21 cellular contexts compared by ENCODE assay signal in the genomic region with DNA sequence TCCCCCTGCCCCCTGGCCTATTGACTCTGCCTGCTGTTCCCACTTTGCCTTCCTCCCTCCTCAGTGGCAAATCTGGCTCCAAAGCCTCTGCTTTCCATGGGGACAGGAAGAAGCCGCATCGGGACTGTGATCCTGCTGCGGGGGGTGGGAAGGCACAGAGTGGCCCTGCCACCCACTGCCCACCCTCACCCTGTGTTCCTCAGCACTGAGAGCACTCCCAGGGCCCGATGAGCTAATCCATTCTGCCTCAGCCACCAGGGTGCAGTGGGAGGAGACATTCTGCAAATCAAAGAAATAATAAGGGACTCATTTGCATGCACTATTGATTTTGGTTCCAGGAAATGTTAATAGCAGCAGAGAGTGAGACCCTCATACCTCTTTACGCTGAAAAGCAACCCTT.
"Had no signal": no experiment of that assay in that cellular context is flagged by ENCODE, and none has a peak within 500 bp of the region (broad histone marks: within the 10 kb centered on the region; RNA-seq: fewer than 3 reads in every experiment).

No MANE protein-coding gene starts in this region.

- H3K36me3 ChIP-seq: gastroesophageal sphincter, neutrophil, pancreas, sigmoid colon, stomach had no signal

- DNase-seq: activated B cell treated with CpG ODN at 0.5 μM for 24 hours; activated CD4-positive, alpha-beta T cell treated with anti-CD3 and anti-CD28 coated beads for 4 hours; activated CD8-positive, alpha-beta T cell treated with anti-CD3 and anti-CD28 coated beads for 36 hours; activated naive CD4-positive, alpha-beta T cell treated with anti-CD3 and anti-CD28 coated beads for 36 hours; activated T-cell treated with anti-CD3 and anti-CD28 coated beads, Interleukin-2, amount 50 U/mL, for 1 hour; immature natural killer cell; kidney glomerular epithelial cell; left ventricle myocardium superior; naive thymus-derived CD4-positive, alpha-beta T cell; pancreas; sigmoid colon; stimulated activated CD4-positive, alpha-beta T cell treated with anti-CD3 and anti-CD28 coated beads, Interleukin-4, amount 100 ng/mL, for 24 hours; stomach had no signal

- H3K4me3 ChIP-seq: coronary artery, gastroesophageal sphincter, pancreas, sigmoid colon, stomach had no signal

- H3K27me3 ChIP-seq: gastroesophageal sphincter, neutrophil, pancreas, sigmoid colon, stomach had no signal

- H3K27ac Mint-ChIP-seq: activated B cell treated with CpG ODN at 0.5 μM for 24 hours; activated CD8-positive, alpha-beta T cell treated with anti-CD3 and anti-CD28 coated beads for 36 hours; activated naive CD4-positive, alpha-beta T cell treated with anti-CD3 and anti-CD28 coated beads for 36 hours; activated T-helper 2 cell treated with anti-CD3 and anti-CD28 coated beads, Interferon-gamma antibody, Interleukin-2, Interleukin-4, amounts not matched to agents 10 μg/mL and 5 μg/mL and 100 μg/mL, durations not matched to agents 14 hours and 24 hours and 36 hours; immature natural killer cell; memory B cell; naive thymus-derived CD4-positive, alpha-beta T cell; stimulated activated effector memory CD8-positive, alpha-beta T cell treated with anti-CD3 and anti-CD28 coated beads, Interleukin-12 subunit alpha, Interleukin-12 subunit beta, amount 100 ng/mL, for 72 hours; T-helper 2 cell treated with Interferon-gamma antibody and Interleukin-4, amounts not matched to agents 5 μg/mL and 100 μg/mL, for 36 hours; type B pancreatic cell had no signal

- H3K9me3 Mint-ChIP-seq: activated B cell treated with CpG ODN at 0.5 μM for 24 hours; activated CD8-positive, alpha-beta T cell treated with anti-CD3 and anti-CD28 coated beads for 36 hours; activated naive CD4-positive, alpha-beta T cell treated with anti-CD3 and anti-CD28 coated beads for 36 hours; activated T-helper 2 cell treated with anti-CD3 and anti-CD28 coated beads, Interferon-gamma antibody, Interleukin-2, Interleukin-4, amounts not matched to agents 10 μg/mL and 5 μg/mL and 100 μg/mL, durations not matched to agents 14 hours and 24 hours and 36 hours; memory B cell; T-helper 2 cell treated with Interferon-gamma antibody and Interleukin-4, amounts not matched to agents 5 μg/mL and 100 μg/mL, for 36 hours; type B pancreatic cell had no signal

- H3K4me3 Mint-ChIP-seq: activated B cell treated with CpG ODN at 0.5 μM for 24 hours; activated CD8-positive, alpha-beta T cell treated with anti-CD3 and anti-CD28 coated beads for 36 hours; activated naive CD4-positive, alpha-beta T cell treated with anti-CD3 and anti-CD28 coated beads for 36 hours; immature natural killer cell; memory B cell; naive thymus-derived CD4-positive, alpha-beta T cell; stimulated activated effector memory CD8-positive, alpha-beta T cell treated with anti-CD3 and anti-CD28 coated beads, Interleukin-12 subunit alpha, Interleukin-12 subunit beta, amount 100 ng/mL, for 72 hours; T-helper 2 cell treated with Interferon-gamma antibody and Interleukin-4, amounts not matched to agents 5 μg/mL and 100 μg/mL, for 36 hours; type B pancreatic cell had no signal

- H3K4me1 ChIP-seq: pancreas, sigmoid colon, stomach had no signal

- H3K27me3 Mint-ChIP-seq: activated B cell treated with CpG ODN at 0.5 μM for 24 hours; activated CD8-positive, alpha-beta T cell treated with anti-CD3 and anti-CD28 coated beads for 36 hours; memory B cell; naive thymus-derived CD4-positive, alpha-beta T cell; type B pancreatic cell had no signal

- H3K4me1 Mint-ChIP-seq: immature natural killer cell; memory B cell; naive thymus-derived CD4-positive, alpha-beta T cell; stimulated activated effector memory CD8-positive, alpha-beta T cell treated with anti-CD3 and anti-CD28 coated beads, Interleukin-12 subunit alpha, Interleukin-12 subunit beta, amount 100 ng/mL, for 72 hours had no signal

- H3K9me3 ChIP-seq: gastroesophageal sphincter, neutrophil, pancreas, sigmoid colon, stomach had no signal

- H3K36me3 Mint-ChIP-seq: immature natural killer cell; memory B cell; naive thymus-derived CD4-positive, alpha-beta T cell; stimulated activated effector memory CD8-positive, alpha-beta T cell treated with anti-CD3 and anti-CD28 coated beads, Interleukin-12 subunit alpha, Interleukin-12 subunit beta, amount 100 ng/mL, for 72 hours; type B pancreatic cell had no signal

- H3K27ac ChIP-seq: coronary artery, gastroesophageal sphincter, neutrophil, pancreas, sigmoid colon, stomach had no signal

- ATAC-seq: activated CD8-positive, alpha-beta T cell treated with anti-CD3 and anti-CD28 coated beads for 36 hours; left ventricle myocardium superior; naive thymus-derived CD4-positive, alpha-beta T cell; pancreas; stimulated activated effector memory CD8-positive, alpha-beta T cell treated with anti-CD3 and anti-CD28 coated beads, Interleukin-12 subunit alpha, Interleukin-12 subunit beta, amount 100 ng/mL, for 72 hours had no signal
